8 cellular contexts compared by ENCODE assay signal in genomic region chr2:171416009-171416926, GRCh38. TPM values are rescaled to one million over a fixed set of nuclear protein-coding genes. Genes with fewer than 3 reads are reported as not detected.
DNase-seq lines count a peak whose midpoint lies in the region; ATAC-seq and TF ChIP-seq lines count a peak whose summit lies in the region.

No MANE protein-coding gene starts in this region.

- 32 to 39% methylated on average over 7 of the region's 7 CpGs for WGBS in lung, 2 donors

- H3K4me1 Mint-ChIP-seq in CD8-positive, alpha-beta memory T cell: peaks cover 7 to 19% (median 14%) of the 10 kb centered on the region in 3 donors

- H3K9me3 ChIP-seq in CD8-positive, alpha-beta memory T cell (ENCODE audit: low read length): no peaks in the 10 kb centered on the region
- H3K9me3 ChIP-seq in lung (ENCODE audit: control insufficient read depth in 2 of 2, insufficient read depth in 1 of 2, low read length in 1 of 2): no peaks in the 10 kb centered on the region

- peaks cover 4% of the 10 kb centered on the region for H3K4me1 ChIP-seq in CD8-positive, alpha-beta memory T cell (ENCODE audit: insufficient read depth, low read length)
- H3K4me1 ChIP-seq in lung (ENCODE audit: control insufficient read depth in 2 of 2, insufficient read depth in 2 of 2, low read length in 2 of 2): no peaks in the 10 kb centered on the region

- H3K36me3 ChIP-seq in CD8-positive, alpha-beta memory T cell (ENCODE audit: insufficient read depth, low read length): no peaks in the 10 kb centered on the region
- H3K36me3 ChIP-seq in lung (ENCODE audit: control insufficient read depth in 2 of 2, insufficient read depth in 2 of 2, low read length in 2 of 2): no peaks in the 10 kb centered on the region

- peak; percentile 66 for TF ChIP-seq CTCF in lung (IDR thresholded peaks at IDR 0.05; ENCODE audit: control extremely low read depth, extremely low read depth)

- CTCF ChIA-PET in CD8-positive, alpha-beta memory T cell (lab: Charles Lee): interaction anchor here (0.6 to 2.5 kb wide), 22 partner anchors 9 to 492 kb away, joined by 3 to 34 read pairs (median 4); partner anchors contain the start of genes DCAF17, GORASP2 and METTL8

- H3K27me3 ChIP-seq in CD8-positive, alpha-beta memory T cell (ENCODE audit: insufficient read depth, low read length, poor library complexity, severe bottlenecking): no peaks in the 10 kb centered on the region
- no peaks in the 10 kb centered on the region for H3K27me3 ChIP-seq in lung (ENCODE audit: control insufficient read depth, insufficient read depth)

- no peak overlapping the region for H3K27ac ChIP-seq in CD8-positive, alpha-beta memory T cell (ENCODE audit: low read depth, low read length)
- H3K27ac ChIP-seq in lung (ENCODE audit: low read depth in 1 of 2, low read length in 1 of 2): no peak overlapping the region

- peak; percentile 49 to 84 (median 62) for DNase-seq in CD8-positive, alpha-beta memory T cell
- DNase-seq in NCI-H774 (lab: John Stamatoyannopoulos, UW) (peak; percentile 90), ecto neural progenitor cell (ENCODE audit: low spot score) (peak; percentile 82), lung (ENCODE audit: low spot score) (peak; percentile 86)
- DNase-seq in activated CD4-positive, alpha-beta T cell treated with anti-CD3 and anti-CD28 coated beads, Interleukin-2, amount 50 U/mL, for 48 hours: peak; percentile 86 to 90
- peak; percentile 67 for DNase-seq in stimulated activated CD8-positive, alpha-beta memory T cell treated with anti-CD3 and anti-CD28 coated beads, Interleukin-12 subunit alpha, Interleukin-12 subunit beta, amount 100 ng/mL, for 1 hour (ENCODE audit: low read depth)

- ATAC-seq in GM19455 (IDR thresholded peaks at IDR 0.05; ENCODE audit: unreplicated experiment): peak; percentile 89
- peak; percentile 85 for ATAC-seq in HG03558 (IDR thresholded peaks at IDR 0.05; ENCODE audit: extremely low read depth, unreplicated experiment)
- ATAC-seq in lung (ENCODE audit: insufficient read depth, low FRiP score): peak; percentile 97

- POLR2A ChIA-PET in CD8-positive, alpha-beta memory T cell (lab: Charles Lee): interaction anchor here (0.5 to 1.4 kb wide), 3 partner anchors 41 to 485 kb away, joined by 3 to 4 read pairs (median 3); no protein-coding TSS in a partner anchor

- peaks cover 0 to 3% (median 0%) of the 10 kb centered on the region in 3 donors for H3K36me3 Mint-ChIP-seq in CD8-positive, alpha-beta memory T cell

- H3K9me3 Mint-ChIP-seq in CD8-positive, alpha-beta memory T cell: no peaks in the 10 kb centered on the region

- no peaks in the 10 kb centered on the region for H3K27me3 Mint-ChIP-seq in CD8-positive, alpha-beta memory T cell

- H3K4me3 Mint-ChIP-seq in CD8-positive, alpha-beta memory T cell: peak overlapping the region in 3 of 7 donors; percentile 3 to 12 (median 3)

- peak overlapping the region in 3 of 8 donors; percentile 17 to 83 (median 27) for H3K27ac Mint-ChIP-seq in CD8-positive, alpha-beta memory T cell

- H3K4me3 ChIP-seq in CD8-positive, alpha-beta memory T cell (ENCODE audit: low read length): no peak overlapping the region
- H3K4me3 ChIP-seq in lung: no peak overlapping the region

RNA-seq across cellular contexts. Expression of gene METTL8, which starts 17.5 kb away (rescaled TPM):
- total RNA-seq in CD8-positive, alpha-beta memory T cell: 10 to 100 TPM; 46.0 to 50.5 TPM
- polyA plus RNA-seq in CD8-positive, alpha-beta memory T cell: 16.6 TPM
- total RNA-seq in lung: 1 to 10 TPM; 9.2 to 9.3 TPM
- polyA plus RNA-seq in lung: 1 to 10 TPM; 4.9 to 7.7 TPM

RNA-seq across cellular contexts. Expression of gene DCAF17, which starts 17.8 kb away (rescaled TPM):
- total RNA-seq in CD8-positive, alpha-beta memory T cell: 10 to 100 TPM; 19.3 to 19.8 TPM
- 11.6 TPM for polyA plus RNA-seq in CD8-positive, alpha-beta memory T cell
- 10 to 100 TPM; 11.5 to 34.4 TPM for total RNA-seq in lung
- 1 to 10 TPM; 3.1 to 4.5 TPM for polyA plus RNA-seq in lung

Comparison
In these comparisons a context has a peak if more than half of its experiments do, and no peak if none do; other contexts are left out.
1. RNA of gene METTL8, which starts 17.5 kb away (total RNA-seq): 46.0 to 50.5 TPM in CD8-positive, alpha-beta memory T cell; 9.2 to 9.3 TPM in lung; every median in the first group is over 4 times any median in the second.
2. Peak in every context shown above with its lines, with median percentiles within 50 percentile points of each other: DNase-seq and ATAC-seq.